9 cellular contexts compared by ENCODE assay signal in the genomic region with DNA sequence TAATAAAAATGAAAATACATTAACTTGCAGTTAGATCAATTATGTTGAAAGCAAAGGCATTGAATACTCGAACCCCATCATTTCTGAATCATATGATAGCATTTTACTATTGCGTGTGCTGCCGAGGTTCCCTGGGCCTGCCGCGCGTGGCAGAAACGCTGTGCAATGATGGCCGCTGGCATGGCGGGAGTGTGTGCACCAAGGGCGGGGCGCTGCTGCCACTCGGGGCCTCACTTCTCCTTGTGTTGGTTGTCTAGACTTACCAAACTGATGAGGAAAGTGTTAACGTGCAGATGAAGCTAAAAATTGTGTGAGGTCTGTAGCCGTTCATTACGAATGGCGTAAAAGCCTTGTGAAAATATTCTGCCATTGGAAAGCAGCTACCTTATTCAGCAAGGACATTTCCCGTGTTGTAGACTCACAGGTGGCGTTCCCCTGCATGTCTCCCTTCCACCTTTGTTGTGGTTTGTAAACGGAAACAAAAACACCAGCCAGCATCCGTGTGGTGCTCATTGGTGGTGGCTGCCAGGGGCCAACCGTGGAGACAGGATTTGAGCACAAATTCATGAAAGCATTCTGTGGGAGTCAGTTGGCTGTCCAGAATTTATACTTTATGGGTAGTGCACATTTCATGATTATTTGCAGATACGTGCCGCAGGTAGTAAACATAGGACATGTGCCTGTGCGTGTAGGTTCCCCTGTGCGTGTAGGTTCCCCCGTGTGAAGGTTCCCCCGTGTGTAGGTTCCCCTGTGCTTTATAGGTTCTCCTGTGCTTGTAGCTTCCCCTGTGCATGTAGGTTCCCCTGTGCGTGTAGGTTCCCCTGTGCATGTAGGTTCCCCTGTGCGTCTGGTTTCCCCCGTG. TPM values are rescaled to one million over a fixed set of nuclear protein-coding genes. Genes with fewer than 3 reads are reported as not detected.
DNase-seq lines count a peak whose midpoint lies in the region; ATAC-seq, FAIRE-seq and TF ChIP-seq lines count a peak whose summit lies in the region.
"Had no signal": no experiment of that assay in that cellular context is flagged by ENCODE, and none has a peak within 500 bp of the region (broad histone marks: within the 10 kb centered on the region; RNA-seq: fewer than 3 reads in every experiment).

No MANE protein-coding gene starts in this region.

- peaks cover 25% of the 10 kb centered on the region for H3K4me1 Mint-ChIP-seq in activated naive CD4-positive, alpha-beta T cell treated with anti-CD3 and anti-CD28 coated beads, Interleukin-2, amount 50 U/mL, for 24 hours

- intact Hi-C loops in pancreas (cut with DNase I): no loop called here

- 80 to 85% methylated on average over 30 of the region's 30 CpGs for WGBS in pancreas, 2 donors

- H3K27ac ChIP-seq in pancreas: no peak overlapping the region

- no peaks in the 10 kb centered on the region for H3K9me3 Mint-ChIP-seq in activated naive CD4-positive, alpha-beta T cell treated with anti-CD3 and anti-CD28 coated beads, Interleukin-2, amount 50 U/mL, for 24 hours

- no peaks in the 10 kb centered on the region for H3K36me3 ChIP-seq in pancreas

- peak overlapping the region; percentile 93 for H3K4me3 Mint-ChIP-seq in activated naive CD4-positive, alpha-beta T cell treated with anti-CD3 and anti-CD28 coated beads, Interleukin-2, amount 50 U/mL, for 24 hours

- peak; percentile 82 for DNase-seq in GM12865 (ENCODE audit: low read depth)
- DNase-seq in T-helper 2 cell: peak in 4 of 5 experiments; percentile 40 to 93 (median 74)
- peak; percentile 38 to 56 for DNase-seq in stimulated activated CD4-positive, alpha-beta T cell treated with anti-CD3 and anti-CD28 coated beads, Interleukin-1b, Interleukin-23, amount 100 ng/mL, for 4 hours (ENCODE audit: low read depth in 2 of 2)
- DNase-seq in iPS-NIHi7 (ENCODE audit: extremely low spot score): no peak
- no peak for DNase-seq in pancreas
- DNase-seq: DMS53 had no signal

- FAIRE-seq in pancreas (lab: Jason Lieb, UNC): no peak

- no peak for ATAC-seq in pancreas
- no peak for ATAC-seq in HG03039 (IDR thresholded peaks at IDR 0.05; ENCODE audit: unreplicated experiment)
- ATAC-seq in HG02610 (IDR thresholded peaks at IDR 0.05; ENCODE audit: unreplicated experiment): no peak

- peak overlapping the region; percentile 87 for H3K27ac Mint-ChIP-seq in activated naive CD4-positive, alpha-beta T cell treated with anti-CD3 and anti-CD28 coated beads, Interleukin-2, amount 50 U/mL, for 24 hours

- H3K27me3 Mint-ChIP-seq in activated naive CD4-positive, alpha-beta T cell treated with anti-CD3 and anti-CD28 coated beads, Interleukin-2, amount 50 U/mL, for 24 hours: no peaks in the 10 kb centered on the region

- no peak for TF ChIP-seq CTCF in GM12865 (IDR thresholded peaks at IDR 0.05; ENCODE audit: insufficient read depth, low read depth, low read length, missing control alignments)
- no peak for TF ChIP-seq CTCF in pancreas (IDR thresholded peaks at IDR 0.05)

- H3K27me3 ChIP-seq in pancreas: no peaks in the 10 kb centered on the region

- H3K36me3 Mint-ChIP-seq in activated naive CD4-positive, alpha-beta T cell treated with anti-CD3 and anti-CD28 coated beads, Interleukin-2, amount 50 U/mL, for 24 hours: no peaks in the 10 kb centered on the region

- peaks cover 0 to 4% (median 0%) of the 10 kb centered on the region in 3 donors for H3K4me1 ChIP-seq in pancreas

- H3K9me3 ChIP-seq in pancreas: no peaks in the 10 kb centered on the region

- H3K4me3 ChIP-seq in GM12865 (ENCODE audit: low read depth, low read length): peak overlapping the region; percentile 82
- H3K4me3 ChIP-seq in pancreas: no peak overlapping the region

RNA-seq across cellular contexts. Expression of gene GRAMD4, which starts 5.9 kb away (rescaled TPM):
- total RNA-seq in pancreas: 10 to 100 TPM; 16.6 to 36.4 (median 23.6) TPM
- polyA plus RNA-seq in pancreas: 10 to 100 TPM; 13.2 to 13.8 TPM

Comparison
In these comparisons a context has a peak if more than half of its experiments do, and no peak if none do; other contexts are left out.
1. DNase-seq: peak in GM12865 (single experiment), T-helper 2 cell (4 of 5) and stimulated activated CD4-positive, alpha-beta T cell treated with anti-CD3 and anti-CD28 coated beads, Interleukin-1b, Interleukin-23, amount 100 ng/mL, for 4 hours (2 of 2); none in iPS-NIHi7 (single experiment) and pancreas (0 of 6).